In the genomic region with DNA sequence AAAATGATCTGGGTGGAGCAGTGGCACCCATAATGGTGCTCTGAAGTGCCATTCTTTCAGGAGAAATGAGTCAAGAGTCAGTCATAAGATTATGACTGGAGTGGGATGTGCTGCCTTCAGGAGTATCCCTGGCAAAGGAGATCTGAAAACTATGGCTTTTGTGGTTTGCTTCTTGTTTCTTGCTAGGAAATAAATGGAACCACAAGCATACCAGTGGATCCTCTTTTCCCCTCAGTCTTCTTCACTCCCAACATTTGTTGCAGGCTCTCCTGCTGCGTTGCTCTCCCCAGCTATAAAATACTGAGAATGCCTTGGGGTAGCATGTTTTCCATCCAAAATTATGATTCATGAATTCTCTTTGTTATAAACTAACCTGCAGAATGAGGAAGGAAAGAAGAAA, we compare ENCODE assay signal across 17 cellular contexts.
DNase-seq lines count a peak whose midpoint lies in the region; ATAC-seq and TF ChIP-seq lines count a peak whose summit lies in the region.
"Had no signal": no experiment of that assay in that cellular context is flagged by ENCODE, and none has a peak within 500 bp of the region (broad histone marks: within the 10 kb centered on the region; RNA-seq: fewer than 3 reads in every experiment).

No MANE protein-coding gene starts in this region.

- no peaks in the 10 kb centered on the region for H3K4me1 ChIP-seq in RWPE2 (ENCODE audit: insufficient read depth, poor library complexity, severe bottlenecking)
- H3K4me1 ChIP-seq: left ventricle myocardium inferior, prostate gland had no signal

- H3K36me3 Mint-ChIP-seq in HFFc6 (ENCODE audit: low read depth) = no peaks in the 10 kb centered on the region

- no peak overlapping the region for H3K4me3 Mint-ChIP-seq in HFFc6
- H3K4me3 Mint-ChIP-seq: activated B cell treated with CpG ODN at 0.5 μM for 24 hours, B cell had no signal

- no peaks in the 10 kb centered on the region for H3K4me1 Mint-ChIP-seq in HFFc6 (ENCODE audit: low read depth)
- H3K4me1 Mint-ChIP-seq: activated B cell treated with CpG ODN at 0.5 μM for 24 hours, B cell had no signal

- no peak overlapping the region for H3K4me3 ChIP-seq in RWPE2 (ENCODE audit: severe bottlenecking)
- H3K4me3 ChIP-seq: left ventricle myocardium inferior, prostate gland had no signal

- TF ChIP-seq CTCF in RWPE2 (IDR thresholded peaks at IDR 0.05; ENCODE audit: poor library complexity, severe bottlenecking) = no peak
- no peak for TF ChIP-seq CTCF in HFFc6 (IDR thresholded peaks at IDR 0.05)

- H3K27ac ChIP-seq in RWPE2 (ENCODE audit: poor library complexity, severe bottlenecking) = no peak overlapping the region
- peak overlapping the region; percentile 36 for H3K27ac ChIP-seq in epithelial cell of prostate
- H3K27ac ChIP-seq: left ventricle myocardium inferior, prostate gland had no signal

- H3K27ac Mint-ChIP-seq in HFFc6 = no peak overlapping the region
- H3K27ac Mint-ChIP-seq: activated B cell treated with CpG ODN at 0.5 μM for 24 hours, B cell had no signal

- no peaks in the 10 kb centered on the region; the same call in 1 of the 2 replicates for H3K27me3 Mint-ChIP-seq in HFFc6 (ENCODE audit: insufficient read depth)
- H3K27me3 Mint-ChIP-seq: activated B cell treated with CpG ODN at 0.5 μM for 24 hours, B cell had no signal

- no peaks in the 10 kb centered on the region for H3K27me3 ChIP-seq in RWPE2 (ENCODE audit: insufficient read depth, poor library complexity, severe bottlenecking)

- no peaks in the 10 kb centered on the region for H3K36me3 ChIP-seq in RWPE2 (ENCODE audit: low read depth)
- H3K36me3 ChIP-seq: left ventricle myocardium inferior, prostate gland had no signal

- H3K9me3 ChIP-seq in RWPE2 (ENCODE audit: severe bottlenecking) = no peaks in the 10 kb centered on the region
- H3K9me3 ChIP-seq: left ventricle myocardium inferior, prostate gland had no signal

- no peaks in the 10 kb centered on the region for H3K9me3 Mint-ChIP-seq in HFFc6
- H3K9me3 Mint-ChIP-seq: activated B cell treated with CpG ODN at 0.5 μM for 24 hours had no signal

- DNase-seq in EL = peak; percentile 24
- DNase-seq in RWPE2 (ENCODE audit: low spot score) = no peak
- peak; percentile 12 for DNase-seq in epithelial cell of prostate (ENCODE audit: low read depth, low spot score)
- peak; percentile 87 for DNase-seq in myocyte (ENCODE audit: low read depth)
- no peak for DNase-seq in HFFc6
- DNase-seq in DMS79 (lab: John Stamatoyannopoulos, UW) = no peak
- DNase-seq in NCI-H1092 (lab: John Stamatoyannopoulos, UW) = no peak
- no peak for DNase-seq in NCI-H187 treated with DMSO at 0.1 percent for 48 hours (lab: John Stamatoyannopoulos, UW)
- DNase-seq: activated B cell treated with CpG ODN at 0.5 μM for 24 hours, amniotic stem cell, cortex of kidney, DMS153, left ventricle myocardium inferior, NCI-H2081, SW 1271 had no signal

- peak; percentile 46; the same call in 1 of the 3 replicates for ATAC-seq in RWPE2 (ENCODE audit: low read depth)

Comparison
In these comparisons a context has a peak if more than half of its experiments do, and no peak if none do; other contexts are left out.
1. DNase-seq: peak in EL (single experiment), epithelial cell of prostate (single experiment) and myocyte (single experiment); none in RWPE2 (single experiment), HFFc6 (single experiment), DMS79 (single experiment), NCI-H1092 (single experiment) and NCI-H187 treated with DMSO at 0.1 percent for 48 hours (single experiment).